10 cellular contexts compared by ENCODE assay signal in the genomic region with DNA sequence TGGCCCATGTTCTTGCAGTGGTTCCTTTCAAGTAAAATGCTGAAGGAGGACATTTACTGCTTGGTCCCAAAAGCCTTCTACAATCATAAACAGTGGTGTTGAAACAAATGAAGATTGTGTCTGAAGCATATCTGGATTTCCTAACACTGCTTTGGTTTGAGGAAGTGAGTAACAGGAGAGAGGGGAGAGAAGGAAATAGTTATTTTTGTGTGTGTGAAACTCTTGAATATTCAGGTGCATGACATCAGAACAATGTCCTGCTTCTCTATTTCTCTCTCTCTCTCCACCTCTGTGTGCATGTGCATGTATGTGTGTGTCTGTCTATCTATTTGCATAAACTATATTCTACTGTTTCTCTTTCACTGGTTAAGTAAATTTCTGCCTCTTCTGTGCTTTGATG.
DNase-seq lines count a peak whose midpoint lies in the region; ATAC-seq and TF ChIP-seq lines count a peak whose summit lies in the region.
"Had no signal": no experiment of that assay in that cellular context is flagged by ENCODE, and none has a peak within 500 bp of the region (broad histone marks: within the 10 kb centered on the region; RNA-seq: fewer than 3 reads in every experiment).

No MANE protein-coding gene starts in this region.

- H3K9me3 Mint-ChIP-seq in endothelial cell (ENCODE audit: unreplicated experiment) = peaks cover 5% of the 10 kb centered on the region

- TF ChIP-seq CTCF in PC-3 (conservative IDR thresholded peaks at IDR 0.05; ENCODE audit: low read depth, low read length) (no peak), endothelial cell (IDR thresholded peaks at IDR 0.05; ENCODE audit: unreplicated experiment) (no peak)

- ATAC-seq in GM19328 (IDR thresholded peaks at IDR 0.05; ENCODE audit: unreplicated experiment) = peak; percentile 93
- peak; percentile 98 for ATAC-seq in HG03025 (IDR thresholded peaks at IDR 0.05; ENCODE audit: low FRiP score, unreplicated experiment)
- no peak for ATAC-seq in PC-3

- no peak overlapping the region for H3K27ac Mint-ChIP-seq in endothelial cell (ENCODE audit: unreplicated experiment)

- H3K27me3 ChIP-seq in PC-3 (ENCODE audit: low read length) = no peaks in the 10 kb centered on the region
- H3K27me3 ChIP-seq: SJSA1 had no signal

- DNase-seq in PC-3 (peak; percentile 49), renal cortical epithelial cell (ENCODE audit: low read depth) (peak; percentile 83), endothelial cell (ENCODE audit: low spot score) (no peak), NCI-H128 (lab: John Stamatoyannopoulos, UW; ENCODE audit: unreplicated experiment) (no peak), substantia nigra (lab: John Stamatoyannopoulos, UW) (no peak), NCI-H82 (lab: John Stamatoyannopoulos, UW) (no peak)

- no peaks in the 10 kb centered on the region for H3F3A ChIP-seq in PC-3 (ENCODE audit: low read length, unreplicated experiment)

- H3K4me3 Mint-ChIP-seq in endothelial cell (ENCODE audit: unreplicated experiment) = no peak overlapping the region

- H3K36me3 ChIP-seq in PC-3 (ENCODE audit: low read depth, low read length) = peaks cover 8% of the 10 kb centered on the region; the same call in 1 of the 2 replicates
- H3K36me3 ChIP-seq: SJSA1 had no signal

- peaks cover 17% of the 10 kb centered on the region for H3K4me1 ChIP-seq in PC-3 (ENCODE audit: insufficient read depth, low read length)

- H3K9me3 ChIP-seq in PC-3 (ENCODE audit: low read length) = peaks cover 13% of the 10 kb centered on the region

- no peaks in the 10 kb centered on the region for H3K36me3 Mint-ChIP-seq in endothelial cell (ENCODE audit: low read depth, unreplicated experiment)

- no peaks in the 10 kb centered on the region for H3K4me1 Mint-ChIP-seq in endothelial cell (ENCODE audit: unreplicated experiment)

- no peaks in the 10 kb centered on the region for H4K20me1 ChIP-seq in PC-3 (ENCODE audit: low read length)

- CTCF ChIA-PET in PC-3 (lab: Charles Lee) = no interaction called here

- H3K79me2 ChIP-seq in PC-3 (ENCODE audit: low read length) = no peaks in the 10 kb centered on the region

- intact Hi-C loops in PC-3 (cut with micrococcal nuclease) = no loop called here

- 0 out of 2 replicates have a peak, but pooled peaks cover 4% of the 10 kb centered on the region for H3K9me2 ChIP-seq in PC-3 (replicated peaks; ENCODE audit: low read length)

- no peak overlapping the region for H3K9ac ChIP-seq in PC-3 (ENCODE audit: low read length)

- POLR2A ChIA-PET in PC-3 (lab: Charles Lee; ENCODE audit: unreplicated experiment) = no interaction called here

- no peak overlapping the region for H3K4me2 ChIP-seq in PC-3 (ENCODE audit: low read length)

- no peaks in the 10 kb centered on the region for H3K27me3 Mint-ChIP-seq in endothelial cell (ENCODE audit: unreplicated experiment)

- no peak overlapping the region for H3K27ac ChIP-seq in PC-3 (ENCODE audit: low read length)
- H3K27ac ChIP-seq in substantia nigra (ENCODE audit: low read depth, low read length, poor library complexity, severe bottlenecking) = no peak overlapping the region
- H3K27ac ChIP-seq: HL-60 had no signal

- no peak overlapping the region for H2AFZ ChIP-seq in PC-3 (ENCODE audit: low read length)

- BruUV-seq in PC-3 (replicated peaks; lab: Mats Ljungman, UMichigan) = no TSS peak

- H3K4me3 ChIP-seq in PC-3 (ENCODE audit: low read length) = no peak overlapping the region
- H3K4me3 ChIP-seq: SJSA1 had no signal

Comparison
In these comparisons a context has a peak if more than half of its experiments do, and no peak if none do; other contexts are left out.
1. DNase-seq: peak in PC-3 (single experiment) and renal cortical epithelial cell (single experiment); none in endothelial cell (single experiment), NCI-H128 (single experiment), substantia nigra (0 of 49) and NCI-H82 (single experiment).